ENCODE assay signal across 13 cellular contexts in genomic region chr10:631266-631665, GRCh38. TPM values are rescaled to one million over a fixed set of nuclear protein-coding genes. Genes with fewer than 3 reads are reported as not detected.
DNase-seq lines count a peak whose midpoint lies in the region; ATAC-seq and TF ChIP-seq lines count a peak whose summit lies in the region.
"Had no signal": no experiment of that assay in that cellular context is flagged by ENCODE, and none has a peak within 500 bp of the region (broad histone marks: within the 10 kb centered on the region; RNA-seq: fewer than 3 reads in every experiment).

No MANE protein-coding gene starts in this region.

- no peak for TF ChIP-seq EP300 in gastroesophageal sphincter (IDR thresholded peaks at IDR 0.05)

- H3K79me2 ChIP-seq in osteoblast (ENCODE audit: insufficient read depth, low read length): peaks cover 94% of the 10 kb centered on the region

- 84 to 85% methylated on average over 8 to 11 of the region's 11 CpGs for WGBS in gastroesophageal sphincter (ENCODE audit: low coverage in 1 of 2), 2 donors
- 92 to 93% methylated on average over 11 of the region's 11 CpGs for WGBS in lower leg skin, 2 donors

- no peak overlapping the region for H3K9ac ChIP-seq in BLaER1
- H3K9ac ChIP-seq in BLaER1 treated with 17β-estradiol and CSF1 and Interleukin-3, amounts not matched to agents 10 nM and 100 nM: no peak overlapping the region

- H4K20me1 ChIP-seq in BLaER1: peaks cover 99% of the 10 kb centered on the region
- H4K20me1 ChIP-seq in BLaER1 treated with 17β-estradiol and CSF1 and Interleukin-3, amounts not matched to agents 10 nM and 100 nM: peaks cover 22 to 93% (median 72%) of the 10 kb centered on the region in 11 experiments; a peak in 21 of 22 replicates
- peaks cover 33% of the 10 kb centered on the region for H4K20me1 ChIP-seq in osteoblast (ENCODE audit: insufficient read depth, low read length)

- H3K36me3 ChIP-seq in BLaER1 (peaks cover 13% of the 10 kb centered on the region; the same call in 1 of the 2 replicates), gastroesophageal sphincter (no peaks in the 10 kb centered on the region), osteoblast (ENCODE audit: insufficient read depth, low read length) (peaks cover 6% of the 10 kb centered on the region)
- peaks cover 0 to 7% (median 0%) of the 10 kb centered on the region in 11 experiments; a peak in 4 of 22 replicates for H3K36me3 ChIP-seq in BLaER1 treated with 17β-estradiol and CSF1 and Interleukin-3, amounts not matched to agents 10 nM and 100 nM
- H3K36me3 ChIP-seq: BE2C had no signal

- H3K9me3 ChIP-seq in BLaER1 (peaks cover 16% of the 10 kb centered on the region), gastroesophageal sphincter (no peaks in the 10 kb centered on the region), osteoblast (ENCODE audit: low read depth, low read length) (no peaks in the 10 kb centered on the region)
- peaks cover 7 to 18% (median 15%) of the 10 kb centered on the region in 11 experiments; a peak in 19 of 22 replicates for H3K9me3 ChIP-seq in BLaER1 treated with 17β-estradiol and CSF1 and Interleukin-3, amounts not matched to agents 10 nM and 100 nM (replicated peaks in 1 of 11)
- H3K9me3 ChIP-seq: A549, BE2C had no signal

- TF ChIP-seq CTCF in gastroesophageal sphincter (IDR thresholded peaks at IDR 0.05) (no peak), osteoblast (IDR thresholded peaks at IDR 0.05; ENCODE audit: extremely low read depth, low read depth, low read length) (no peak), lower leg skin (IDR thresholded peaks at IDR 0.05) (no peak)

- H2AFZ ChIP-seq in osteoblast (ENCODE audit: low read length): no peak overlapping the region

- no peaks in the 10 kb centered on the region for H3K27me3 ChIP-seq in BLaER1
- peaks cover 0 to 94% (median 0%) of the 10 kb centered on the region in 11 experiments; a peak in 9 of 22 replicates for H3K27me3 ChIP-seq in BLaER1 treated with 17β-estradiol and CSF1 and Interleukin-3, amounts not matched to agents 10 nM and 100 nM
- H3K27me3 ChIP-seq in gastroesophageal sphincter: no peaks in the 10 kb centered on the region
- no peaks in the 10 kb centered on the region for H3K27me3 ChIP-seq in osteoblast (ENCODE audit: insufficient read depth, low read length)
- H3K27me3 ChIP-seq: BE2C had no signal

- H3K4me2 ChIP-seq in BLaER1 (peak overlapping the region; percentile 97), osteoblast (ENCODE audit: insufficient read depth, low read length) (no peak overlapping the region)
- peak overlapping the region in 6 of 11 experiments; percentile 81 to 93 (median 87); a peak in 9 of 22 replicates for H3K4me2 ChIP-seq in BLaER1 treated with 17β-estradiol and CSF1 and Interleukin-3, amounts not matched to agents 10 nM and 100 nM
- H3K4me2 ChIP-seq: A549 had no signal

- DNase-seq in osteoblast (ENCODE audit: insufficient read length, low spot score, missing footprints): peak; percentile 52
- no peak for DNase-seq in T-helper 1 cell
- no peak for DNase-seq in lower leg skin (ENCODE audit: low spot score in 2 of 2)
- DNase-seq in cortex of kidney (lab: John Stamatoyannopoulos, UW): no peak
- DNase-seq in stimulated activated CD4-positive, alpha-beta T cell treated with anti-CD3 and anti-CD28 coated beads, Interleukin-1b, Interleukin-23, amount 100 ng/mL, for 48 hours: no peak
- DNase-seq: BE2C, DMS53, GF-D8 had no signal

- H3K4me1 ChIP-seq in BLaER1: peaks cover 69% of the 10 kb centered on the region
- peaks cover 42 to 68% (median 57%) of the 10 kb centered on the region in 10 experiments for H3K4me1 ChIP-seq in BLaER1 treated with 17β-estradiol and CSF1 and Interleukin-3, amounts not matched to agents 10 nM and 100 nM
- peaks cover 0 to 90% (median 7%) of the 10 kb centered on the region in 3 donors for H3K4me1 ChIP-seq in gastroesophageal sphincter
- H3K4me1 ChIP-seq in osteoblast (ENCODE audit: insufficient read depth, low read length): peaks cover under 1% of the 10 kb centered on the region
- H3K4me1 ChIP-seq: A549 had no signal

- no peak for ATAC-seq in gastroesophageal sphincter
- ATAC-seq: A549, HCT116 had no signal

- no peak overlapping the region for H3K27ac ChIP-seq in BLaER1
- H3K27ac ChIP-seq in BLaER1 treated with 17β-estradiol and CSF1 and Interleukin-3, amounts not matched to agents 10 nM and 100 nM: no peak overlapping the region
- H3K27ac ChIP-seq in gastroesophageal sphincter: peak overlapping the region in 3 of 4 donors; percentile 9 to 59 (median 33)
- no peak overlapping the region for H3K27ac ChIP-seq in osteoblast (ENCODE audit: low read depth, low read length)
- H3K27ac ChIP-seq: A549 had no signal

- TF ChIP-seq POLR2A in gastroesophageal sphincter (IDR thresholded peaks at IDR 0.05): no peak
- no peak for TF ChIP-seq POLR2A in lower leg skin (IDR thresholded peaks at IDR 0.05)

- intact Hi-C loops in lower leg skin (cut with DNase I; ENCODE audit: low total_unique reads): no loop called here

- H3K4me3 ChIP-seq in BLaER1 (no peak overlapping the region), gastroesophageal sphincter (no peak overlapping the region), osteoblast (ENCODE audit: insufficient read depth, low read length) (no peak overlapping the region), lower leg skin (ENCODE audit: low read depth, poor library complexity, severe bottlenecking) (no peak overlapping the region)
- H3K4me3 ChIP-seq in BLaER1 treated with 17β-estradiol and CSF1 and Interleukin-3, amounts not matched to agents 10 nM and 100 nM: no peak overlapping the region
- H3K4me3 ChIP-seq: A549 had no signal

RNA-seq across cellular contexts. Expression of gene DIP2C, which starts 58.2 kb away (rescaled TPM):
- total RNA-seq in gastroesophageal sphincter: 10 to 100 TPM; 40.8 to 73.8 (median 47.7) TPM
- 32.4 and 36.9 TPM in 2 replicates for total RNA-seq in osteoblast
- 10 to 100 TPM in 3 of 4 donors, 1 to 10 TPM in 1; 6.2 to 14.7 (median 10.6) TPM for total RNA-seq in lower leg skin

Comparison
In these comparisons a context has a peak if more than half of its experiments do, and no peak if none do; other contexts are left out.
1. H3K27ac ChIP-seq: peak in gastroesophageal sphincter (3 of 4); none in BLaER1 (single experiment), BLaER1 treated with 17β-estradiol and CSF1 and Interleukin-3, amounts not matched to agents 10 nM and 100 nM (0 of 11) and osteoblast (single experiment).